ENCODE assay signal across 8 cellular contexts in genomic region chr10:124403548-124403947, GRCh38. TPM values are rescaled to one million over a fixed set of nuclear protein-coding genes. Genes with fewer than 3 reads are reported as not detected.
DNase-seq lines count a peak whose midpoint lies in the region; ATAC-seq and TF ChIP-seq lines count a peak whose summit lies in the region.

No MANE protein-coding gene starts in this region.

- peaks cover 11% of the 10 kb centered on the region for H3K4me1 Mint-ChIP-seq in activated T-helper 1 cell treated with anti-CD3 and anti-CD28 coated beads, Interleukin-12 subunit alpha, Interleukin-12 subunit beta, Interleukin-2, Interleukin-4 antibody, amounts not matched to agents 30 ng/mL and 10 ng/mL and 1 ng/mL, durations not matched to agents 14 hours and 24 hours and 36 hours (ENCODE audit: low read depth)
- H3K4me1 Mint-ChIP-seq in glutamatergic neuron (ENCODE audit: low read depth, unreplicated experiment), result no peaks in the 10 kb centered on the region
- peaks cover 19% of the 10 kb centered on the region for H3K4me1 Mint-ChIP-seq in progenitor cell of endocrine pancreas (ENCODE audit: low read depth)

- intact Hi-C loops in activated T-helper 1 cell treated with anti-CD3 and anti-CD28 coated beads, Interleukin-12 subunit alpha, Interleukin-12 subunit beta, Interleukin-2, Interleukin-4 antibody, amounts not matched to agents 30 ng/mL and 10 ng/mL and 1 ng/mL, durations not matched to agents 14 hours and 24 hours and 36 hours (cut with micrococcal nuclease), result loop anchor here (1.0 to 2.0 kb wide), 6 partner anchors 14 to 1315 kb away; partner anchors contain the start of genes EDRF1, LHPP and OAT

- DNase-seq in EL (peak; percentile 78), HPDE6-E6E7 (ENCODE audit: extremely low spot score) (peak; percentile 53), NCI-H748 (lab: John Stamatoyannopoulos, UW; ENCODE audit: unreplicated experiment) (peak; percentile 77), glutamatergic neuron (no peak), progenitor cell of endocrine pancreas (ENCODE audit: low spot score, unreplicated experiment) (no peak), cortex of kidney (lab: John Stamatoyannopoulos, UW) (no peak)
- peak; percentile 25 for DNase-seq in activated T-helper 1 cell treated with anti-CD3 and anti-CD28 coated beads, Interleukin-12 subunit alpha, Interleukin-12 subunit beta, Interleukin-2, Interleukin-4 antibody, amounts not matched to agents 30 ng/mL and 10 ng/mL and 1 ng/mL, durations not matched to agents 14 hours and 24 hours and 36 hours (ENCODE audit: low spot score)

- peak; percentile 93 for ATAC-seq in GM21367 (IDR thresholded peaks at IDR 0.05; ENCODE audit: unreplicated experiment)

- H3K4me3 Mint-ChIP-seq in activated T-helper 1 cell treated with anti-CD3 and anti-CD28 coated beads, Interleukin-12 subunit alpha, Interleukin-12 subunit beta, Interleukin-2, Interleukin-4 antibody, amounts not matched to agents 30 ng/mL and 10 ng/mL and 1 ng/mL, durations not matched to agents 14 hours and 24 hours and 36 hours, result no peak overlapping the region
- H3K4me3 Mint-ChIP-seq in glutamatergic neuron (ENCODE audit: unreplicated experiment) (no peak overlapping the region), progenitor cell of endocrine pancreas (ENCODE audit: low read depth) (no peak overlapping the region)

- H3K9me3 Mint-ChIP-seq in activated T-helper 1 cell treated with anti-CD3 and anti-CD28 coated beads, Interleukin-12 subunit alpha, Interleukin-12 subunit beta, Interleukin-2, Interleukin-4 antibody, amounts not matched to agents 30 ng/mL and 10 ng/mL and 1 ng/mL, durations not matched to agents 14 hours and 24 hours and 36 hours, result no peaks in the 10 kb centered on the region
- peaks cover 1% of the 10 kb centered on the region for H3K9me3 Mint-ChIP-seq in glutamatergic neuron (ENCODE audit: unreplicated experiment)
- H3K9me3 Mint-ChIP-seq in progenitor cell of endocrine pancreas (ENCODE audit: low read depth), result no peaks in the 10 kb centered on the region

- H3K36me3 Mint-ChIP-seq in activated T-helper 1 cell treated with anti-CD3 and anti-CD28 coated beads, Interleukin-12 subunit alpha, Interleukin-12 subunit beta, Interleukin-2, Interleukin-4 antibody, amounts not matched to agents 30 ng/mL and 10 ng/mL and 1 ng/mL, durations not matched to agents 14 hours and 24 hours and 36 hours (ENCODE audit: low read depth), result peaks cover 27% of the 10 kb centered on the region
- H3K36me3 Mint-ChIP-seq in glutamatergic neuron (ENCODE audit: unreplicated experiment) (no peaks in the 10 kb centered on the region), progenitor cell of endocrine pancreas (ENCODE audit: insufficient read depth) (peaks cover 25% of the 10 kb centered on the region)

- peak; percentile 70 for TF ChIP-seq CTCF in glutamatergic neuron (IDR thresholded peaks at IDR 0.05; ENCODE audit: partially characterized antibody, unreplicated experiment)
- TF ChIP-seq CTCF in progenitor cell of endocrine pancreas (IDR thresholded peaks at IDR 0.05; ENCODE audit: unreplicated experiment), result peak; percentile 70

- H3K27ac Mint-ChIP-seq in activated T-helper 1 cell treated with anti-CD3 and anti-CD28 coated beads, Interleukin-12 subunit alpha, Interleukin-12 subunit beta, Interleukin-2, Interleukin-4 antibody, amounts not matched to agents 30 ng/mL and 10 ng/mL and 1 ng/mL, durations not matched to agents 14 hours and 24 hours and 36 hours, result no peak overlapping the region
- H3K27ac Mint-ChIP-seq in glutamatergic neuron (ENCODE audit: unreplicated experiment) (no peak overlapping the region), progenitor cell of endocrine pancreas (peak overlapping the region; percentile 73)

- H3K27me3 Mint-ChIP-seq in activated T-helper 1 cell treated with anti-CD3 and anti-CD28 coated beads, Interleukin-12 subunit alpha, Interleukin-12 subunit beta, Interleukin-2, Interleukin-4 antibody, amounts not matched to agents 30 ng/mL and 10 ng/mL and 1 ng/mL, durations not matched to agents 14 hours and 24 hours and 36 hours (ENCODE audit: insufficient read depth), result no peaks in the 10 kb centered on the region
- H3K27me3 Mint-ChIP-seq in glutamatergic neuron (ENCODE audit: unreplicated experiment) (no peaks in the 10 kb centered on the region), progenitor cell of endocrine pancreas (no peaks in the 10 kb centered on the region)

RNA-seq across cellular contexts. Expression of gene OAT, which starts 15.2 kb away (rescaled TPM):
- total RNA-seq in activated T-helper 1 cell treated with anti-CD3 and anti-CD28 coated beads, Interleukin-12 subunit alpha, Interleukin-12 subunit beta, Interleukin-2, Interleukin-4 antibody, amounts not matched to agents 30 ng/mL and 10 ng/mL and 1 ng/mL, durations not matched to agents 14 hours and 24 hours and 36 hours, result 35.6 and 37.9 TPM in 2 replicates
- 49.2 TPM for total RNA-seq in glutamatergic neuron (ENCODE audit: unreplicated experiment)
- total RNA-seq in progenitor cell of endocrine pancreas, result 35.0 and 37.1 TPM in 2 replicates

RNA-seq across cellular contexts. Expression of gene NKX1-2, which starts 46.3 kb away (rescaled TPM):
- not detected in 2 replicates for total RNA-seq in activated T-helper 1 cell treated with anti-CD3 and anti-CD28 coated beads, Interleukin-12 subunit alpha, Interleukin-12 subunit beta, Interleukin-2, Interleukin-4 antibody, amounts not matched to agents 30 ng/mL and 10 ng/mL and 1 ng/mL, durations not matched to agents 14 hours and 24 hours and 36 hours
- total RNA-seq in glutamatergic neuron (ENCODE audit: unreplicated experiment), result 0.59 TPM
- total RNA-seq in progenitor cell of endocrine pancreas, result not detected in 2 replicates

RNA-seq across cellular contexts. Expression of gene LHPP, which starts 58.1 kb away (rescaled TPM):
- total RNA-seq in activated T-helper 1 cell treated with anti-CD3 and anti-CD28 coated beads, Interleukin-12 subunit alpha, Interleukin-12 subunit beta, Interleukin-2, Interleukin-4 antibody, amounts not matched to agents 30 ng/mL and 10 ng/mL and 1 ng/mL, durations not matched to agents 14 hours and 24 hours and 36 hours, result 4.6 and 5.0 TPM in 2 replicates
- total RNA-seq in glutamatergic neuron (ENCODE audit: unreplicated experiment), result 6.0 TPM
- total RNA-seq in progenitor cell of endocrine pancreas, result 15.2 and 16.9 TPM in 2 replicates

Comparison
In these comparisons a context has a peak if more than half of its experiments do, and no peak if none do; other contexts are left out.
1. DNase-seq: peak in EL (single experiment), HPDE6-E6E7 (single experiment), NCI-H748 (single experiment) and activated T-helper 1 cell treated with anti-CD3 and anti-CD28 coated beads, Interleukin-12 subunit alpha, Interleukin-12 subunit beta, Interleukin-2, Interleukin-4 antibody, amounts not matched to agents 30 ng/mL and 10 ng/mL and 1 ng/mL, durations not matched to agents 14 hours and 24 hours and 36 hours (single experiment); none in glutamatergic neuron (single experiment), progenitor cell of endocrine pancreas (single experiment) and cortex of kidney (single experiment).